ENCODE assay signal across 29 cellular contexts in genomic region chrX:70410921-70411320, GRCh38. TPM values are rescaled to one million over a fixed set of nuclear protein-coding genes. Genes with fewer than 3 reads are reported as not detected.
"Had no signal": no experiment of that assay in that cellular context is flagged by ENCODE, and none has a peak within 500 bp of the region (broad histone marks: within the 10 kb centered on the region; RNA-seq: fewer than 3 reads in every experiment).

No MANE protein-coding gene starts in this region.

- H3K27me3 ChIP-seq: suprapubic skin, testis, thyroid gland, tibial artery, tibial nerve, transverse colon, upper lobe of left lung, upper lobe of right lung, uterus, vagina had no signal

- FAIRE-seq: urothelium cell line had no signal

- H3K36me3 Mint-ChIP-seq: stimulated activated effector memory CD8-positive, alpha-beta T cell treated with anti-CD3 and anti-CD28 coated beads, Interleukin-12 subunit alpha, Interleukin-12 subunit beta, amount 100 ng/mL, for 72 hours; stimulated activated memory B cell treated with anti-CD40 and anti-IgM and Interleukin-4, amounts not matched to agents 10 μg/mL and 1 μg/mL and 100 μg/mL, for 72 hours; type B pancreatic cell had no signal

- H3K27ac ChIP-seq: stomach, suprapubic skin, testis, thoracic aorta, thyroid gland, tibial artery, tibial nerve, transverse colon, upper lobe of left lung, upper lobe of right lung, uterus, vagina had no signal

- H3K4me1 Mint-ChIP-seq: stimulated activated effector memory CD8-positive, alpha-beta T cell treated with anti-CD3 and anti-CD28 coated beads, Interleukin-12 subunit alpha, Interleukin-12 subunit beta, amount 100 ng/mL, for 72 hours; stimulated activated memory B cell treated with anti-CD40 and anti-IgM and Interleukin-4, amounts not matched to agents 10 μg/mL and 1 μg/mL and 100 μg/mL, for 72 hours; stimulated activated naive CD8-positive, alpha-beta T cell treated with anti-CD3 and anti-CD28 coated beads, Interleukin-15, amount 100 ng/mL, for 72 hours had no signal

- H3K9me3 ChIP-seq: stomach, suprapubic skin, testis, thoracic aorta, thyroid gland, tibial artery, tibial nerve, transverse colon, upper lobe of left lung, upper lobe of right lung, uterus, vagina had no signal

- H3K27ac Mint-ChIP-seq: stimulated activated effector memory CD8-positive, alpha-beta T cell treated with anti-CD3 and anti-CD28 coated beads, Interleukin-12 subunit alpha, Interleukin-12 subunit beta, amount 100 ng/mL, for 72 hours; stimulated activated memory B cell treated with anti-CD40 and anti-IgM and Interleukin-4, amounts not matched to agents 10 μg/mL and 1 μg/mL and 100 μg/mL, for 72 hours; stimulated activated naive CD8-positive, alpha-beta T cell treated with anti-CD3 and anti-CD28 coated beads, Interleukin-15, amount 100 ng/mL, for 72 hours; stimulated activated naive CD8-positive, alpha-beta T cell treated with anti-CD3 and anti-CD28 coated beads, Interleukin-15, Interleukin-2, amounts not matched to agents 100 ng/mL and 50 ng/mL, for 24 hours; type B pancreatic cell had no signal

- H3K4me3 ChIP-seq: stomach, suprapubic skin, testis, thoracic aorta, thyroid gland, tibial artery, tibial nerve, transverse colon, upper lobe of left lung, upper lobe of right lung, uterus, vagina had no signal

- DNase-seq: stimulated activated CD4-positive, alpha-beta T cell treated with anti-CD3 and anti-CD28 coated beads, Interleukin-2, amount 100 ng/mL, for 48 hours; stimulated activated CD4-positive, alpha-beta T cell treated with anti-CD3 and anti-CD28 coated beads, Interleukin-4, amount 100 ng/mL, for 1 hour; stimulated activated CD4-positive, alpha-beta T cell treated with anti-CD3 and anti-CD28 coated beads, Interleukin-4, amount 100 ng/mL, for 24 hours; stimulated activated CD4-positive, alpha-beta T cell treated with anti-CD3 and anti-CD28 coated beads, Interleukin-4, amount 100 ng/mL, for 4 hours; stimulated activated CD8-positive, alpha-beta memory T cell treated with anti-CD3 and anti-CD28 coated beads, Interleukin-4, amount 100 ng/mL, for 48 hours; stimulated activated naive CD4-positive, alpha-beta T cell; stimulated activated naive CD4-positive, alpha-beta T cell treated with Interleukin-2 at 50 U/mL for 16 hours; stimulated activated naive CD8-positive, alpha-beta T cell treated with anti-CD3 and anti-CD28 coated beads, Interleukin-15, amount 100 ng/mL, for 72 hours; stimulated activated naive CD8-positive, alpha-beta T cell treated with anti-CD3 and anti-CD28 coated beads, Interleukin-15, Interleukin-2, amounts not matched to agents 100 U/mL and 50 U/mL, for 24 hours; stomach; substantia nigra; testis; thyroid gland; tibial artery; transverse colon; trophoblast cell; upper lobe of left lung; upper lobe of right lung; uterus had no signal

- H3K27me3 Mint-ChIP-seq: stimulated activated memory B cell treated with anti-CD40 and anti-IgM and Interleukin-4, amounts not matched to agents 10 μg/mL and 1 μg/mL and 100 μg/mL, for 72 hours; stimulated activated naive CD8-positive, alpha-beta T cell treated with anti-CD3 and anti-CD28 coated beads, Interleukin-15, amount 100 ng/mL, for 72 hours; stimulated activated naive CD8-positive, alpha-beta T cell treated with anti-CD3 and anti-CD28 coated beads, Interleukin-15, Interleukin-2, amounts not matched to agents 100 ng/mL and 50 ng/mL, for 24 hours; type B pancreatic cell had no signal

- H3K36me3 ChIP-seq: stomach, suprapubic skin, thoracic aorta, thyroid gland, tibial artery, tibial nerve, transverse colon, upper lobe of left lung, upper lobe of right lung, uterus, vagina had no signal

- H3K4me1 ChIP-seq: stomach, suprapubic skin, testis, thyroid gland, tibial artery, tibial nerve, transverse colon, upper lobe of left lung, upper lobe of right lung, uterus, vagina had no signal

- H3K9me3 Mint-ChIP-seq: stimulated activated effector memory CD8-positive, alpha-beta T cell treated with anti-CD3 and anti-CD28 coated beads, Interleukin-12 subunit alpha, Interleukin-12 subunit beta, amount 100 ng/mL, for 72 hours; stimulated activated memory B cell treated with anti-CD40 and anti-IgM and Interleukin-4, amounts not matched to agents 10 μg/mL and 1 μg/mL and 100 μg/mL, for 72 hours; stimulated activated naive CD8-positive, alpha-beta T cell treated with anti-CD3 and anti-CD28 coated beads, Interleukin-15, amount 100 ng/mL, for 72 hours; stimulated activated naive CD8-positive, alpha-beta T cell treated with anti-CD3 and anti-CD28 coated beads, Interleukin-15, Interleukin-2, amounts not matched to agents 100 ng/mL and 50 ng/mL, for 24 hours; type B pancreatic cell had no signal

- H3K4me3 Mint-ChIP-seq: stimulated activated effector memory CD8-positive, alpha-beta T cell treated with anti-CD3 and anti-CD28 coated beads, Interleukin-12 subunit alpha, Interleukin-12 subunit beta, amount 100 ng/mL, for 72 hours; stimulated activated memory B cell treated with anti-CD40 and anti-IgM and Interleukin-4, amounts not matched to agents 10 μg/mL and 1 μg/mL and 100 μg/mL, for 72 hours; stimulated activated naive CD8-positive, alpha-beta T cell treated with anti-CD3 and anti-CD28 coated beads, Interleukin-15, amount 100 ng/mL, for 72 hours; stimulated activated naive CD8-positive, alpha-beta T cell treated with anti-CD3 and anti-CD28 coated beads, Interleukin-15, Interleukin-2, amounts not matched to agents 100 ng/mL and 50 ng/mL, for 24 hours; type B pancreatic cell had no signal

- ATAC-seq: stimulated activated effector memory CD8-positive, alpha-beta T cell treated with anti-CD3 and anti-CD28 coated beads, Interleukin-12 subunit alpha, Interleukin-12 subunit beta, amount 100 ng/mL, for 72 hours; stimulated activated naive CD8-positive, alpha-beta T cell treated with anti-CD3 and anti-CD28 coated beads, Interleukin-15, amount 100 ng/mL, for 72 hours; stimulated activated naive CD8-positive, alpha-beta T cell treated with anti-CD3 and anti-CD28 coated beads, Interleukin-15, Interleukin-2, amounts not matched to agents 100 U/mL and 50 U/mL, for 24 hours; upper lobe of right lung had no signal

RNA-seq across cellular contexts. Expression of gene GDPD2, which starts 12.2 kb away (rescaled TPM):
- total RNA-seq: subcutaneous adipose tissue, testis, thoracic aorta, thyroid gland, upper lobe of left lung, upper lobe of right lung, vagina had no signal
